Comparison of ENCODE assay signal across 8 cellular contexts in genomic region chr16:85616608-85617311, GRCh38. TPM values are rescaled to one million over a fixed set of nuclear protein-coding genes. Genes with fewer than 3 reads are reported as not detected.
DNase-seq lines count a peak whose midpoint lies in the region; ATAC-seq and TF ChIP-seq lines count a peak whose summit lies in the region.

No MANE protein-coding gene starts in this region.

- H3K4me1 ChIP-seq in CD4-positive, CD25-positive, alpha-beta regulatory T cell (ENCODE audit: control insufficient read depth, insufficient read depth, low read length, poor library complexity, severe bottlenecking), result peaks cover 46% of the 10 kb centered on the region
- H3K4me1 ChIP-seq in Peyer's patch (peaks cover 5 to 53% (median 37%) of the 10 kb centered on the region in 4 donors), spleen (peaks cover 40 to 93% (median 70%) of the 10 kb centered on the region in 6 donors)

- peaks cover 9% of the 10 kb centered on the region for H3K27me3 Mint-ChIP-seq in CD4-positive, CD25-positive, alpha-beta regulatory T cell
- H3K27me3 Mint-ChIP-seq in glutamatergic neuron (ENCODE audit: unreplicated experiment), result peaks cover 30% of the 10 kb centered on the region

- H3K9me3 Mint-ChIP-seq in CD4-positive, CD25-positive, alpha-beta regulatory T cell, result peaks cover 0 to 2% (median 0%) of the 10 kb centered on the region in 7 donors
- H3K9me3 Mint-ChIP-seq in glutamatergic neuron (ENCODE audit: unreplicated experiment), result peaks cover 30% of the 10 kb centered on the region

- intact Hi-C loops in spleen (cut with DNase I; ENCODE audit: low total_unique reads), result no loop called here

- H3K27me3 ChIP-seq in CD4-positive, CD25-positive, alpha-beta regulatory T cell (ENCODE audit: control insufficient read depth, insufficient read depth, low read length), result no peaks in the 10 kb centered on the region
- no peaks in the 10 kb centered on the region for H3K27me3 ChIP-seq in Peyer's patch
- H3K27me3 ChIP-seq in spleen (replicated peaks in 1 of 7), result peaks cover 0 to 21% (median 0%) of the 10 kb centered on the region in 7 donors

- TF ChIP-seq CTCF in Peyer's patch (IDR thresholded peaks at IDR 0.05), result no peak
- no peak for TF ChIP-seq CTCF in glutamatergic neuron (IDR thresholded peaks at IDR 0.05; ENCODE audit: partially characterized antibody, unreplicated experiment)
- no peak for TF ChIP-seq CTCF in spleen (IDR thresholded peaks at IDR 0.05 in 8 of 11, conservative IDR thresholded peaks at IDR 0.05 in 3 of 11)

- no peaks in the 10 kb centered on the region for H3K9me3 ChIP-seq in CD4-positive, CD25-positive, alpha-beta regulatory T cell (ENCODE audit: control insufficient read depth in 2 of 2, low read length in 2 of 2)
- H3K9me3 ChIP-seq in Peyer's patch (no peaks in the 10 kb centered on the region), spleen (no peaks in the 10 kb centered on the region)

- WGBS in spleen, 5 donors, result 28 to 52% (median 31%) methylated on average over 16 to 28 of the region's 28 CpGs

- peak in 1 of 3 donors; percentile 18 for DNase-seq in CD4-positive, CD25-positive, alpha-beta regulatory T cell
- DNase-seq in Peyer's patch (peak; percentile 60 to 71 (median 65)), glutamatergic neuron (no peak), spleen (peak; percentile 92)

- H3K4me3 Mint-ChIP-seq in CD4-positive, CD25-positive, alpha-beta regulatory T cell, result peak overlapping the region; percentile 49 to 75 (median 56)
- H3K4me3 Mint-ChIP-seq in glutamatergic neuron (ENCODE audit: unreplicated experiment), result peak overlapping the region; percentile 80

- H3K36me3 ChIP-seq in CD4-positive, CD25-positive, alpha-beta regulatory T cell (ENCODE audit: control insufficient read depth, insufficient read depth, low read length), result no peaks in the 10 kb centered on the region
- H3K36me3 ChIP-seq in Peyer's patch, result no peaks in the 10 kb centered on the region
- H3K36me3 ChIP-seq in spleen, result peaks cover 0 to 21% (median 0%) of the 10 kb centered on the region in 6 donors

- peaks cover 0 to 42% (median 11%) of the 10 kb centered on the region in 4 donors for H3K4me1 Mint-ChIP-seq in CD4-positive, CD25-positive, alpha-beta regulatory T cell
- H3K4me1 Mint-ChIP-seq in glutamatergic neuron (ENCODE audit: low read depth, unreplicated experiment), result peaks cover 46% of the 10 kb centered on the region

- peaks cover 6% of the 10 kb centered on the region for H3K36me3 Mint-ChIP-seq in CD4-positive, CD25-positive, alpha-beta regulatory T cell
- H3K36me3 Mint-ChIP-seq in glutamatergic neuron (ENCODE audit: unreplicated experiment), result peaks cover 5% of the 10 kb centered on the region

- ATAC-seq in CD4-positive, CD25-positive, alpha-beta regulatory T cell (ENCODE audit: low read depth in 2 of 2), result no peak
- ATAC-seq in GM21529 (IDR thresholded peaks at IDR 0.05; ENCODE audit: unreplicated experiment) (peak; percentile 33), GM21526 (IDR thresholded peaks at IDR 0.05; ENCODE audit: low FRiP score, unreplicated experiment) (no peak), HG02840 (IDR thresholded peaks at IDR 0.05; ENCODE audit: low FRiP score, unreplicated experiment) (no peak), GM19324 (IDR thresholded peaks at IDR 0.05; ENCODE audit: low FRiP score, unreplicated experiment) (no peak)

- TF ChIP-seq POLR2A in Peyer's patch (IDR thresholded peaks at IDR 0.05), result peak in 1 of 2 donors; percentile 12
- TF ChIP-seq POLR2A in spleen (IDR thresholded peaks at IDR 0.05), result no peak

- peak overlapping the region in 2 of 3 donors; percentile 9 to 76 for H3K27ac Mint-ChIP-seq in CD4-positive, CD25-positive, alpha-beta regulatory T cell
- peak overlapping the region; percentile 91 for H3K27ac Mint-ChIP-seq in glutamatergic neuron (ENCODE audit: unreplicated experiment)

- no peak overlapping the region for H3K4me3 ChIP-seq in CD4-positive, CD25-positive, alpha-beta regulatory T cell (ENCODE audit: low read depth, low read length)
- peak overlapping the region in 2 of 4 donors; percentile 9 to 64 for H3K4me3 ChIP-seq in Peyer's patch
- H3K4me3 ChIP-seq in spleen, result peak overlapping the region in 5 of 8 donors; percentile 5 to 88 (median 60)

- no peak overlapping the region for H3K27ac ChIP-seq in CD4-positive, CD25-positive, alpha-beta regulatory T cell (ENCODE audit: insufficient read depth, low read length, poor library complexity, severe bottlenecking)
- H3K27ac ChIP-seq in Peyer's patch (peak overlapping the region in 3 of 4 donors; percentile 90 to 93 (median 91)), spleen (peak overlapping the region in 7 of 8 donors; percentile 26 to 84 (median 69))

RNA-seq across cellular contexts. Expression of gene GSE1, which starts 3.6 kb away (rescaled TPM):
- 17.1 TPM for total RNA-seq in CD4-positive, CD25-positive, alpha-beta regulatory T cell
- under 1 TPM; 0.38 to 0.80 (median 0.48) TPM for polyA plus RNA-seq in CD4-positive, CD25-positive, alpha-beta regulatory T cell
- 100 to 1,000 TPM in 3 of 4 donors, 10 to 100 TPM in 1; 79.7 to 196 (median 143) TPM for total RNA-seq in Peyer's patch
- 473 TPM for total RNA-seq in glutamatergic neuron (ENCODE audit: unreplicated experiment)
- total RNA-seq in spleen, result 100 to 1,000 TPM in 1 of 7 donors, 10 to 100 TPM in 6; 79.8 to 121 (median 91.4) TPM
- polyA plus RNA-seq in spleen, result 10 to 100 TPM in 1 of 3 donors, 1 to 10 TPM in 2; 7.4 to 23.2 (median 9.2) TPM
